In the genomic region with DNA sequence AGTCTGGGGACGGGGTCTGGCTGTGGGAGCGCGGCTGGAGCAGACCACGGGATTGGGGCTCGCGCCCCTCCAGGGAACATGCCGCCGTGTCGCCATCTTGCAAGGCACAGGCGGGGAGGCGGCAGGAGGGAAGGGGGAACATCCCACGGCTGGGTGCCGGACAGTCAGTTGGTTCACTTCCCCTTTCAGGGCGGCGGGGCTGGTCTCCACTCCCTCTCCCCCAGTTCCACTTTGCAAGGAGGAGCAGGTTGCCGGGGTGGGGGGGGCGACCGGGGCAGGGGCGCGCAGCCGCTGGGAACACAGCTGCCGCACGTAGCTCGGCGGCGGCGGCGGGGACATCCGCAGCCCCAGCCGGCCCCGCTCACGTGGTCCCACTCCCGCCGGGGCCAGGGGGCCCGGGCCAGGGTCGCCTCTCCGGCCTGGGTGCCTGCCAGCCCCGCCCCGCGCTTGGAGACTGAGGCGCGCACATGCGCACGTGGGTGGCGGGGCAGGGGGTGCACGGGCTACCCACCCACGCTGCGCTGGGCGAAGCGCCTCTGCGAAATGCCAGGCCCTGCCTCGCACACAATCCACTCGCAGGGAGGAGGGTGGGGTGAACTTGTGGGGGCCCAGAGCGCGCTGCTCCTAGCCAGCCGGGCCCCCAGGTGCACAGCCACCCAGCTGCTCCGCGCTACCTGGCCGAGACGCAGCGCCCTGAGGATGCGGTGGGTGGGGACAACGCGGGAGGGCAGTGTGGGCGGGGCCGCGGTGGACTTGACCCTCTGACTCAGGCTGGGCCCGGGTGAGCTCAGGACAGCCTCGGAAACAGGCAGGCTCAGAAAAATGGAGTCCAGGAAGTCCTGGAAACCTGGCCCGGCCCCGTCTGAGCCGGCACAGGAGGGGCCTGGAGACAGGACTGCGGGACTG, we compare ENCODE assay signal across 1 cellular context.
TF ChIP-seq lines count a peak whose summit lies in the region.

No MANE protein-coding gene starts in this region.

TF ChIP-seq in HepG2, 621 proteins besides CTCF, POLR2A, EP300 and RAD21 (continued from another document and continues in another):
- TF ChIP-seq, protein P1, sequence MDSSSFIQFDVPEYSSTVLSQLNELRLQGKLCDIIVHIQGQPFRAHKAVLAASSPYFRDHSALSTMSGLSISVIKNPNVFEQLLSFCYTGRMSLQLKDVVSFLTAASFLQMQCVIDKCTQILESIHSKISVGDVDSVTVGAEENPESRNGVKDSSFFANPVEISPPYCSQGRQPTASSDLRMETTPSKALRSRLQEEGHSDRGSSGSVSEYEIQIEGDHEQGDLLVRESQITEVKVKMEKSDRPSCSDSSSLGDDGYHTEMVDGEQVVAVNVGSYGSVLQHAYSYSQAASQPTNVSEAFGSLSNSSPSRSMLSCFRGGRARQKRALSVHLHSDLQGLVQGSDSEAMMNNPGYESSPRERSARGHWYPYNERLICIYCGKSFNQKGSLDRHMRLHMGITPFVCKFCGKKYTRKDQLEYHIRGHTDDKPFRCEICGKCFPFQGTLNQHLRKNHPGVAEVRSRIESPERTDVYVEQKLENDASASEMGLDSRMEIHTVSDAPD (CRISPR knock-in tag; IDR thresholded peaks at IDR 0.05) = no peak
- TF ChIP-seq, protein P2, sequence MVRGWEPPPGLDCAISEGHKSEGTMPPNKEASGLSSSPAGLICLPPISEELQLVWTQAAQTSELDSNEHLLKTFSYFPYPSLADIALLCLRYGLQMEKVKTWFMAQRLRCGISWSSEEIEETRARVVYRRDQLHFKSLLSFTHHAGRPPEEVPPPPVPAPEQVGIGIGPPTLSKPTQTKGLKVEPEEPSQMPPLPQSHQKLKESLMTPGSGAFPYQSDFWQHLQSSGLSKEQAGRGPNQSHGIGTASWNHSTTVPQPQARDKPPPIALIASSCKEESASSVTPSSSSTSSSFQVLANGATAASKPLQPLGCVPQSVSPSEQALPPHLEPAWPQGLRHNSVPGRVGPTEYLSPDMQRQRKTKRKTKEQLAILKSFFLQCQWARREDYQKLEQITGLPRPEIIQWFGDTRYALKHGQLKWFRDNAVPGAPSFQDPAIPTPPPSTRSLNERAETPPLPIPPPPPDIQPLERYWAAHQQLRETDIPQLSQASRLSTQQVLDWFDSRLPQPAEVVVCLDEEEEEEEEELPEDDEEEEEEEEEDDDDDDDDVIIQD (CRISPR knock-in tag; IDR thresholded peaks at IDR 0.05; ENCODE audit: low read depth) = no peak
- TF ChIP-seq SAP130 (CRISPR knock-in tag; IDR thresholded peaks at IDR 0.05; ENCODE audit: low read depth) = peak; percentile 69
- TF ChIP-seq RBFOX2 (IDR thresholded peaks at IDR 0.05; ENCODE audit: low read depth, low read length) = peak; percentile 60
- TF ChIP-seq ZNF546 (CRISPR knock-in tag; conservative IDR thresholded peaks at IDR 0.05) = no peak
- TF ChIP-seq, protein P3, sequence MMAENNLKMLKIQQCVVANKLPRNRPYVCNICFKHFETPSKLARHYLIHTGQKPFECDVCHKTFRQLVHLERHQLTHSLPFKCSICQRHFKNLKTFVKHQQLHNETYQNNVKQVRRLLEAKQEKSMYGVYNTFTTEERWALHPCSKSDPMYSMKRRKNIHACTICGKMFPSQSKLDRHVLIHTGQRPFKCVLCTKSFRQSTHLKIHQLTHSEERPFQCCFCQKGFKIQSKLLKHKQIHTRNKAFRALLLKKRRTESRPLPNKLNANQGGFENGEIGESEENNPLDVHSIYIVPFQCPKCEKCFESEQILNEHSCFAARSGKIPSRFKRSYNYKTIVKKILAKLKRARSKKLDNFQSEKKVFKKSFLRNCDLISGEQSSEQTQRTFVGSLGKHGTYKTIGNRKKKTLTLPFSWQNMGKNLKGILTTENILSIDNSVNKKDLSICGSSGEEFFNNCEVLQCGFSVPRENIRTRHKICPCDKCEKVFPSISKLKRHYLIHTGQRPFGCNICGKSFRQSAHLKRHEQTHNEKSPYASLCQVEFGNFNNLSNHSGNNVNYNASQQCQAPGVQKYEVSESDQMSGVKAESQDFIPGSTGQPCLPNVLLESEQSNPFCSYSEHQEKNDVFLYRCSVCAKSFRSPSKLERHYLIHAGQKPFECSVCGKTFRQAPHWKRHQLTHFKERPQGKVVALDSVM (CRISPR knock-in tag; IDR thresholded peaks at IDR 0.05) = 0 out of 2 replicates have a peak, but pooled peaks have one; percentile 20
- 0 out of 2 replicates have a peak, but pooled peaks have one; percentile 58 for TF ChIP-seq KDM3A (CRISPR knock-in tag; IDR thresholded peaks at IDR 0.05; ENCODE audit: low read depth)
- TF ChIP-seq NR2F6 (IDR thresholded peaks at IDR 0.05) = no peak
- TF ChIP-seq NR2F6 (CRISPR knock-in tag; IDR thresholded peaks at IDR 0.05) = peak; percentile 53
- TF ChIP-seq, protein P4, sequence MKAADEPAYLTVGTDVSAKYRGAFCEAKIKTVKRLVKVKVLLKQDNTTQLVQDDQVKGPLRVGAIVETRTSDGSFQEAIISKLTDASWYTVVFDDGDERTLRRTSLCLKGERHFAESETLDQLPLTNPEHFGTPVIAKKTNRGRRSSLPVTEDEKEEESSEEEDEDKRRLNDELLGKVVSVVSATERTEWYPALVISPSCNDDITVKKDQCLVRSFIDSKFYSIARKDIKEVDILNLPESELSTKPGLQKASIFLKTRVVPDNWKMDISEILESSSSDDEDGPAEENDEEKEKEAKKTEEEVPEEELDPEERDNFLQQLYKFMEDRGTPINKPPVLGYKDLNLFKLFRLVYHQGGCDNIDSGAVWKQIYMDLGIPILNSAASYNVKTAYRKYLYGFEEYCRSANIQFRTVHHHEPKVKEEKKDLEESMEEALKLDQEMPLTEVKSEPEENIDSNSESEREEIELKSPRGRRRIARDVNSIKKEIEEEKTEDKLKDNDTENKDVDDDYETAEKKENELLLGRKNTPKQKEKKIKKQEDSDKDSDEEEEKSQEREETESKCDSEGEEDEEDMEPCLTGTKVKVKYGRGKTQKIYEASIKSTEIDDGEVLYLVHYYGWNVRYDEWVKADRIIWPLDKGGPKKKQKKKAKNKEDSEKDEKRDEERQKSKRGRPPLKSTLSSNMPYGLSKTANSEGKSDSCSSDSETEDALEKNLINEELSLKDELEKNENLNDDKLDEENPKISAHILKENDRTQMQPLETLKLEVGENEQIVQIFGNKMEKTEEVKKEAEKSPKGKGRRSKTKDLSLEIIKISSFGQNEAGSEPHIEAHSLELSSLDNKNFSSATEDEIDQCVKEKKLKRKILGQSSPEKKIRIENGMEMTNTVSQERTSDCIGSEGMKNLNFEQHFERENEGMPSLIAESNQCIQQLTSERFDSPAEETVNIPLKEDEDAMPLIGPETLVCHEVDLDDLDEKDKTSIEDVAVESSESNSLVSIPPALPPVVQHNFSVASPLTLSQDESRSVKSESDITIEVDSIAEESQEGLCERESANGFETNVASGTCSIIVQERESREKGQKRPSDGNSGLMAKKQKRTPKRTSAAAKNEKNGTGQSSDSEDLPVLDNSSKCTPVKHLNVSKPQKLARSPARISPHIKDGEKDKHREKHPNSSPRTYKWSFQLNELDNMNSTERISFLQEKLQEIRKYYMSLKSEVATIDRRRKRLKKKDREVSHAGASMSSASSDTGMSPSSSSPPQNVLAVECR (CRISPR knock-in tag; IDR thresholded peaks at IDR 0.05; ENCODE audit: borderline replicate concordance) = peak; percentile 42; the same call in 1 of the 2 replicates
- peak; percentile 87 for TF ChIP-seq HOXA3 (CRISPR knock-in tag; IDR thresholded peaks at IDR 0.05)
- no peak for TF ChIP-seq ZNF7 (CRISPR knock-in tag; IDR thresholded peaks at IDR 0.05)
- TF ChIP-seq HES4 (CRISPR knock-in tag; IDR thresholded peaks at IDR 0.05; ENCODE audit: borderline replicate concordance) = no peak
- no peak for TF ChIP-seq ONECUT2 (CRISPR knock-in tag; IDR thresholded peaks at IDR 0.05)
- peak; percentile 91 for TF ChIP-seq FOSL2 (CRISPR knock-in tag; IDR thresholded peaks at IDR 0.05)
- peak; percentile 74 for TF ChIP-seq ZBTB38 (CRISPR knock-in tag; IDR thresholded peaks at IDR 0.05)
- TF ChIP-seq ZFX (CRISPR knock-in tag; IDR thresholded peaks at IDR 0.05; ENCODE audit: low read depth) = peak; percentile 41; the same call in 1 of the 2 replicates
- peak; percentile 61 for TF ChIP-seq ELF3 (CRISPR knock-in tag; IDR thresholded peaks at IDR 0.05)
- TF ChIP-seq, protein P5, sequence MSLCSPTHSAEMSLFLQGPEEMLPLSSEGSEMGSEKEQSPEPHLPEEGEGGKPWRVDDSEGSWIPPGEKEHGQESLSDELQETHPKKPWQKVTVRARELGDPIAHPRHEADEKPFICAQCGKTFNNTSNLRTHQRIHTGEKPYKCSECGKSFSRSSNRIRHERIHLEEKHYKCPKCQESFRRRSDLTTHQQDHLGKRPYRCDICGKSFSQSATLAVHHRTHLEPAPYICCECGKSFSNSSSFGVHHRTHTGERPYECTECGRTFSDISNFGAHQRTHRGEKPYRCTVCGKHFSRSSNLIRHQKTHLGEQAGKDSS (CRISPR knock-in tag; IDR thresholded peaks at IDR 0.05; ENCODE audit: borderline replicate concordance, low read depth) = 0 out of 2 replicates have a peak, but pooled peaks have one; percentile 24
- no peak for TF ChIP-seq SOX6 (IDR thresholded peaks at IDR 0.05)
- TF ChIP-seq SOX6 (CRISPR knock-in tag; IDR thresholded peaks at IDR 0.05) = peak; percentile 40; the same call in 1 of the 2 replicates
- TF ChIP-seq, protein P6, sequence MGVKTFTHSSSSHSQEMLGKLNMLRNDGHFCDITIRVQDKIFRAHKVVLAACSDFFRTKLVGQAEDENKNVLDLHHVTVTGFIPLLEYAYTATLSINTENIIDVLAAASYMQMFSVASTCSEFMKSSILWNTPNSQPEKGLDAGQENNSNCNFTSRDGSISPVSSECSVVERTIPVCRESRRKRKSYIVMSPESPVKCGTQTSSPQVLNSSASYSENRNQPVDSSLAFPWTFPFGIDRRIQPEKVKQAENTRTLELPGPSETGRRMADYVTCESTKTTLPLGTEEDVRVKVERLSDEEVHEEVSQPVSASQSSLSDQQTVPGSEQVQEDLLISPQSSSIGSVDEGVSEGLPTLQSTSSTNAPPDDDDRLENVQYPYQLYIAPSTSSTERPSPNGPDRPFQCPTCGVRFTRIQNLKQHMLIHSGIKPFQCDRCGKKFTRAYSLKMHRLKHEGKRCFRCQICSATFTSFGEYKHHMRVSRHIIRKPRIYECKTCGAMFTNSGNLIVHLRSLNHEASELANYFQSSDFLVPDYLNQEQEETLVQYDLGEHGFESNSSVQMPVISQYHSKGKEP (CRISPR knock-in tag; IDR thresholded peaks at IDR 0.05) = no peak
- peak; percentile 23; the same call in 1 of the 3 replicates for TF ChIP-seq MXI1 (IDR thresholded peaks at IDR 0.05; ENCODE audit: borderline replicate concordance, low read depth, low read length)
- TF ChIP-seq KDM1A (CRISPR knock-in tag; IDR thresholded peaks at IDR 0.05) = no peak
- no peak for TF ChIP-seq STAG1 (CRISPR knock-in tag; IDR thresholded peaks at IDR 0.05)
- peak; percentile 60 for TF ChIP-seq HNF4A (CRISPR knock-in tag; IDR thresholded peaks at IDR 0.05)
- TF ChIP-seq ZNF549 (CRISPR knock-in tag; IDR thresholded peaks at IDR 0.05) = no peak
- TF ChIP-seq ZNF670 (CRISPR knock-in tag; IDR thresholded peaks at IDR 0.05; ENCODE audit: borderline replicate concordance) = 0 out of 2 replicates have a peak, but pooled peaks have one; percentile 31
- TF ChIP-seq ERF (CRISPR knock-in tag; IDR thresholded peaks at IDR 0.05) = 0 out of 2 replicates have a peak, but pooled peaks have one; percentile 23
- TF ChIP-seq RXRA (CRISPR knock-in tag; IDR thresholded peaks at IDR 0.05) = peak; percentile 100
- TF ChIP-seq, protein P7, sequence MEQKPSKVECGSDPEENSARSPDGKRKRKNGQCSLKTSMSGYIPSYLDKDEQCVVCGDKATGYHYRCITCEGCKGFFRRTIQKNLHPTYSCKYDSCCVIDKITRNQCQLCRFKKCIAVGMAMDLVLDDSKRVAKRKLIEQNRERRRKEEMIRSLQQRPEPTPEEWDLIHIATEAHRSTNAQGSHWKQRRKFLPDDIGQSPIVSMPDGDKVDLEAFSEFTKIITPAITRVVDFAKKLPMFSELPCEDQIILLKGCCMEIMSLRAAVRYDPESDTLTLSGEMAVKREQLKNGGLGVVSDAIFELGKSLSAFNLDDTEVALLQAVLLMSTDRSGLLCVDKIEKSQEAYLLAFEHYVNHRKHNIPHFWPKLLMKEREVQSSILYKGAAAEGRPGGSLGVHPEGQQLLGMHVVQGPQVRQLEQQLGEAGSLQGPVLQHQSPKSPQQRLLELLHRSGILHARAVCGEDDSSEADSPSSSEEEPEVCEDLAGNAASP (CRISPR knock-in tag; IDR thresholded peaks at IDR 0.05; ENCODE audit: borderline replicate concordance) = peak; percentile 99
- TF ChIP-seq ZNF563 (CRISPR knock-in tag; IDR thresholded peaks at IDR 0.05) = no peak
- no peak for TF ChIP-seq ZNF556 (CRISPR knock-in tag; IDR thresholded peaks at IDR 0.05; ENCODE audit: borderline replicate concordance)
- TF ChIP-seq ETV5 (CRISPR knock-in tag; IDR thresholded peaks at IDR 0.05; ENCODE audit: borderline replicate concordance) = peak; percentile 28; the same call in 1 of the 2 replicates
- peak; percentile 33; the same call in 1 of the 2 replicates for TF ChIP-seq MYC (CRISPR knock-in tag; IDR thresholded peaks at IDR 0.05; ENCODE audit: borderline replicate concordance)
- 0 out of 2 replicates have a peak, but pooled peaks have one; percentile 18 for TF ChIP-seq HNRNPL (IDR thresholded peaks at IDR 0.05; ENCODE audit: low read depth, low read length)
- TF ChIP-seq ELF1 (CRISPR knock-in tag; IDR thresholded peaks at IDR 0.05) = peak; percentile 71
- TF ChIP-seq XRCC5 (optimal IDR thresholded peaks at IDR 0.05; ENCODE audit: low read length) = peak; percentile 37
- TF ChIP-seq SP4 (CRISPR knock-in tag; IDR thresholded peaks at IDR 0.05) = peak; percentile 65; the same call in 1 of the 2 replicates
- TF ChIP-seq IKZF4 (CRISPR knock-in tag; IDR thresholded peaks at IDR 0.05; ENCODE audit: borderline replicate concordance, low read depth, not compliant biosample characterization) = no peak
- TF ChIP-seq ZSCAN25 (CRISPR knock-in tag; IDR thresholded peaks at IDR 0.05) = no peak
- peak; percentile 73; the same call in 1 of the 2 replicates for TF ChIP-seq FOSL1 (CRISPR knock-in tag; IDR thresholded peaks at IDR 0.05; ENCODE audit: borderline replicate concordance)
- TF ChIP-seq ZNF619 (CRISPR knock-in tag; IDR thresholded peaks at IDR 0.05) = no peak
- TF ChIP-seq, protein P8, sequence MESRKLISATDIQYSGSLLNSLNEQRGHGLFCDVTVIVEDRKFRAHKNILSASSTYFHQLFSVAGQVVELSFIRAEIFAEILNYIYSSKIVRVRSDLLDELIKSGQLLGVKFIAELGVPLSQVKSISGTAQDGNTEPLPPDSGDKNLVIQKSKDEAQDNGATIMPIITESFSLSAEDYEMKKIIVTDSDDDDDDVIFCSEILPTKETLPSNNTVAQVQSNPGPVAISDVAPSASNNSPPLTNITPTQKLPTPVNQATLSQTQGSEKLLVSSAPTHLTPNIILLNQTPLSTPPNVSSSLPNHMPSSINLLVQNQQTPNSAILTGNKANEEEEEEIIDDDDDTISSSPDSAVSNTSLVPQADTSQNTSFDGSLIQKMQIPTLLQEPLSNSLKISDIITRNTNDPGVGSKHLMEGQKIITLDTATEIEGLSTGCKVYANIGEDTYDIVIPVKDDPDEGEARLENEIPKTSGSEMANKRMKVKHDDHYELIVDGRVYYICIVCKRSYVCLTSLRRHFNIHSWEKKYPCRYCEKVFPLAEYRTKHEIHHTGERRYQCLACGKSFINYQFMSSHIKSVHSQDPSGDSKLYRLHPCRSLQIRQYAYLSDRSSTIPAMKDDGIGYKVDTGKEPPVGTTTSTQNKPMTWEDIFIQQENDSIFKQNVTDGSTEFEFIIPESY (CRISPR knock-in tag; IDR thresholded peaks at IDR 0.05) = peak; percentile 93
